Comparison of ENCODE assay signal across 28 cellular contexts in genomic region chr21:17340081-17340480, GRCh38.
"Had no signal": no experiment of that assay in that cellular context is flagged by ENCODE, and none has a peak within 500 bp of the region (broad histone marks: within the 10 kb centered on the region; RNA-seq: fewer than 3 reads in every experiment).

No MANE protein-coding gene starts in this region.

- ATAC-seq: effector memory CD8-positive, alpha-beta T cell; esophagus mucosa; gastroesophageal sphincter; heart left ventricle; left lobe of liver; mucosa of descending colon; natural killer cell treated with Interleukin-12 subunit alpha and Interleukin-12 subunit beta and Interleukin-15 and Interleukin-18, amount 100 ng/mL, for 72 hours; pancreas; sciatic nerve; stimulated activated naive CD8-positive, alpha-beta T cell treated with anti-CD3 and anti-CD28 coated beads, Interleukin-15, amount 100 ng/mL, for 72 hours; upper lobe of right lung had no signal

- H3K9me3 ChIP-seq: mucosa of descending colon, neutrophil, pancreas, transverse colon, upper lobe of right lung, uterus had no signal

- H3K36me3 ChIP-seq: gastroesophageal sphincter, heart left ventricle, neutrophil, pancreas, suprapubic skin, transverse colon, upper lobe of right lung, uterus had no signal

- H3K4me2 ChIP-seq: hepatocyte, smooth muscle cell had no signal

- H3K27ac ChIP-seq: gastroesophageal sphincter, heart left ventricle, hepatocyte, neutrophil, pancreas, suprapubic skin, transverse colon, upper lobe of right lung, uterus had no signal

- H3K27me3 ChIP-seq: gastroesophageal sphincter, heart left ventricle, hepatocyte, neutrophil, pancreas, suprapubic skin, transverse colon, upper lobe of right lung, uterus had no signal

- H3K4me1 ChIP-seq: gastroesophageal sphincter, heart left ventricle, pancreas, suprapubic skin, transverse colon, upper lobe of right lung, uterus had no signal

- H3K79me2 ChIP-seq: hepatocyte had no signal

- H3K4me3 ChIP-seq: gastroesophageal sphincter, heart left ventricle, hepatocyte, lung, mucosa of descending colon, pancreas, smooth muscle cell, suprapubic skin, transverse colon, upper lobe of right lung, uterus had no signal

- DNase-seq: cortex of kidney; effector memory CD8-positive, alpha-beta T cell; foreskin fibroblast; heart left ventricle; kidney; mesenchymal stem cell; mucosa of descending colon; naive B cell; pancreas; stimulated activated CD4-positive, alpha-beta T cell treated with anti-CD3 and anti-CD28 coated beads, Interleukin-12 subunit alpha, Interleukin-12 subunit beta, amount 100 ng/mL, for 4 hours; stimulated activated CD4-positive, alpha-beta T cell treated with anti-CD3 and anti-CD28 coated beads, Interleukin-1b, Interleukin-23, amount 100 ng/mL, for 48 hours; stimulated activated CD4-positive, alpha-beta T cell treated with anti-CD3 and anti-CD28 coated beads, Interleukin-4, amount 100 ng/mL, for 1 hour; stimulated activated CD8-positive, alpha-beta memory T cell treated with anti-CD3 and anti-CD28 coated beads, Interleukin-4, amount 100 ng/mL, for 48 hours; stimulated activated naive CD4-positive, alpha-beta T cell; stimulated activated naive CD8-positive, alpha-beta T cell treated with anti-CD3 and anti-CD28 coated beads, Interleukin-15, amount 100 ng/mL, for 72 hours; transverse colon; upper lobe of right lung; uterus had no signal

- H2AFZ ChIP-seq: hepatocyte had no signal
